ENCODE assay signal across 9 cellular contexts in genomic region chr4:153785830-153786721, GRCh38. TPM values are rescaled to one million over a fixed set of nuclear protein-coding genes. Genes with fewer than 3 reads are reported as not detected.
DNase-seq lines count a peak whose midpoint lies in the region; ATAC-seq and TF ChIP-seq lines count a peak whose summit lies in the region.
"Had no signal": no experiment of that assay in that cellular context is flagged by ENCODE, and none has a peak within 500 bp of the region (broad histone marks: within the 10 kb centered on the region; RNA-seq: fewer than 3 reads in every experiment).

No MANE protein-coding gene starts in this region.

- CTCF ChIA-PET in Caco-2 (lab: Charles Lee), result interaction anchor here (0.6 to 1.9 kb wide), 16 partner anchors 9 to 638 kb away, joined by 3 to 15 read pairs (median 4); no protein-coding TSS in a partner anchor

- H3K36me3 ChIP-seq in Caco-2 (ENCODE audit: control insufficient read depth, insufficient read depth, low read length) (no peaks in the 10 kb centered on the region), HUES6 (ENCODE audit: control insufficient read depth, insufficient read depth, low read length) (peaks cover 57% of the 10 kb centered on the region), adrenal gland (replicated peaks in 1 of 2) (no peaks in the 10 kb centered on the region), liver (ENCODE audit: control insufficient read depth in 4 of 4, insufficient read depth in 3 of 4, low read depth in 1 of 4, low read length in 3 of 4) (no peaks in the 10 kb centered on the region)

- H3K4me1 ChIP-seq in Caco-2, result no peaks in the 10 kb centered on the region
- peaks cover 25% of the 10 kb centered on the region for H3K4me1 ChIP-seq in HUES6 (ENCODE audit: control insufficient read depth, insufficient read depth, low read length)
- peaks cover 3 to 11% of the 10 kb centered on the region in 2 donors for H3K4me1 ChIP-seq in adrenal gland (replicated peaks in 1 of 2)
- H3K4me1 ChIP-seq in liver (ENCODE audit: control insufficient read depth in 4 of 4, insufficient read depth in 4 of 4, low read length in 3 of 4), result peaks cover 6 to 23% (median 15%) of the 10 kb centered on the region in 4 donors

- no TSS peak for BruUV-seq in Caco-2 (replicated peaks; lab: Mats Ljungman, UMichigan)

- 16 to 22% (median 18%) methylated on average over 5 of the region's 5 CpGs for whole genome bisulfite sequencing in adrenal gland, 4 donors
- 23% methylated on average over 5 of the region's 5 CpGs for WGBS in liver

- H3K27me3 ChIP-seq in Caco-2 (replicated peaks; ENCODE audit: control insufficient read depth, insufficient read depth, low read length) (no peaks in the 10 kb centered on the region), HUES6 (ENCODE audit: control insufficient read depth, insufficient read depth, low read length) (peaks cover 22% of the 10 kb centered on the region), adrenal gland (peaks cover 41% of the 10 kb centered on the region), liver (ENCODE audit: control insufficient read depth in 4 of 4, insufficient read depth in 4 of 4, low read length in 3 of 4) (peaks cover 0 to 34% (median 18%) of the 10 kb centered on the region in 4 donors)

- no peak for ATAC-seq in GM18505 (IDR thresholded peaks at IDR 0.05; ENCODE audit: unreplicated experiment)
- ATAC-seq in stimulated activated effector memory CD8-positive, alpha-beta T cell treated with anti-CD3 and anti-CD28 coated beads, Interleukin-12 subunit alpha, Interleukin-12 subunit beta, amount 100 ng/mL, for 72 hours, result no peak
- ATAC-seq in HG03097 (IDR thresholded peaks at IDR 0.05; ENCODE audit: low FRiP score, unreplicated experiment), result no peak

- DNase-seq in Caco-2 (no peak), adrenal gland (no peak), nucleus accumbens (lab: John Stamatoyannopoulos, UW) (no peak)
- DNase-seq in stimulated activated effector memory CD8-positive, alpha-beta T cell treated with anti-CD3 and anti-CD28 coated beads, Interleukin-12 subunit alpha, Interleukin-12 subunit beta, amount 100 ng/mL, for 72 hours (ENCODE audit: low spot score in 2 of 2), result no peak

- no peaks in the 10 kb centered on the region for H3K9me3 Mint-ChIP-seq in Caco-2 (ENCODE audit: unreplicated experiment)
- no peaks in the 10 kb centered on the region for H3K9me3 Mint-ChIP-seq in stimulated activated effector memory CD8-positive, alpha-beta T cell treated with anti-CD3 and anti-CD28 coated beads, Interleukin-12 subunit alpha, Interleukin-12 subunit beta, amount 100 ng/mL, for 72 hours

- no peak overlapping the region for H3K27ac ChIP-seq in HUES6 (ENCODE audit: low read depth, low read length)
- no peak overlapping the region for H3K27ac ChIP-seq in adrenal gland
- no peak overlapping the region for H3K27ac ChIP-seq in liver (ENCODE audit: low read depth in 1 of 2, low read length in 2 of 2)

- POLR2A ChIA-PET in Caco-2 (lab: Charles Lee), result interaction anchor here (0.6 to 0.7 kb wide), 3 partner anchors 39 to 764 kb away, joined by 3 to 7 read pairs (median 5); no protein-coding TSS in a partner anchor

- no peaks in the 10 kb centered on the region for H3K4me1 Mint-ChIP-seq in Caco-2 (ENCODE audit: low read depth, unreplicated experiment)
- H3K4me1 Mint-ChIP-seq in stimulated activated effector memory CD8-positive, alpha-beta T cell treated with anti-CD3 and anti-CD28 coated beads, Interleukin-12 subunit alpha, Interleukin-12 subunit beta, amount 100 ng/mL, for 72 hours, result peaks cover 18% of the 10 kb centered on the region

- H3K4me3 Mint-ChIP-seq in Caco-2 (ENCODE audit: unreplicated experiment), result no peak overlapping the region
- H3K4me3 Mint-ChIP-seq in stimulated activated effector memory CD8-positive, alpha-beta T cell treated with anti-CD3 and anti-CD28 coated beads, Interleukin-12 subunit alpha, Interleukin-12 subunit beta, amount 100 ng/mL, for 72 hours, result no peak overlapping the region

- H3K27me3 Mint-ChIP-seq in Caco-2 (ENCODE audit: insufficient read depth, unreplicated experiment), result peaks cover 10% of the 10 kb centered on the region

- TF ChIP-seq RAD21 in liver (IDR thresholded peaks at IDR 0.05), result peak; percentile 82 to 83

- no peaks in the 10 kb centered on the region for H3K9me3 ChIP-seq in Caco-2
- no peaks in the 10 kb centered on the region for H3K9me3 ChIP-seq in HUES6 (ENCODE audit: control insufficient read depth, insufficient read depth, low read depth, low read length)
- H3K9me3 ChIP-seq in adrenal gland (replicated peaks in 1 of 3), result no peaks in the 10 kb centered on the region
- peaks cover 0 to 3% (median 0%) of the 10 kb centered on the region in 4 donors for H3K9me3 ChIP-seq in liver (ENCODE audit: control insufficient read depth in 4 of 4, low read length in 3 of 4)

- TF ChIP-seq CTCF in Caco-2 (IDR thresholded peaks at IDR 0.05; ENCODE audit: insufficient read depth in 1 of 2, low read depth in 1 of 2, low read length in 1 of 2, severe bottlenecking in 1 of 2, unreplicated experiment in 1 of 2) (peak; percentile 30 to 37), adrenal gland (IDR thresholded peaks at IDR 0.05) (peak; percentile 10 to 38 (median 30)), liver (IDR thresholded peaks at IDR 0.05; ENCODE audit: low read depth, low read length, missing input control) (peak; percentile 46)

- TF ChIP-seq POLR2A in adrenal gland (IDR thresholded peaks at IDR 0.05) (no peak), GM18505 (IDR thresholded peaks at IDR 0.05; ENCODE audit: borderline replicate concordance, extremely low read depth, insufficient read depth, insufficient read length) (no peak)

- no peak overlapping the region for H3K4me3 ChIP-seq in Caco-2 (ENCODE audit: low read depth, low read length)
- peak overlapping the region; percentile 98 for H3K4me3 ChIP-seq in HUES6 (ENCODE audit: low read depth, low read length)
- no peak overlapping the region for H3K4me3 ChIP-seq in adrenal gland
- H3K4me3 ChIP-seq in liver (ENCODE audit: low read depth in 1 of 3, low read length in 3 of 3), result no peak overlapping the region

- peak overlapping the region; percentile 58 for H3K9ac ChIP-seq in HUES6 (ENCODE audit: low read length)
- no peak overlapping the region for H3K9ac ChIP-seq in liver (ENCODE audit: low read depth in 1 of 2, low read length in 2 of 2)

- intact Hi-C loops in Caco-2 (cut with micrococcal nuclease; ENCODE audit: unreplicated experiment), result loop anchor here (1.0 to 5.0 kb wide), 2 partner anchors 263 to 526 kb away; no protein-coding TSS in a partner anchor
- intact Hi-C loops in adrenal gland (cut with DNase I), result no loop called here

- no peaks in the 10 kb centered on the region for H3K36me3 Mint-ChIP-seq in Caco-2 (ENCODE audit: insufficient read depth, unreplicated experiment)
- no peaks in the 10 kb centered on the region for H3K36me3 Mint-ChIP-seq in stimulated activated effector memory CD8-positive, alpha-beta T cell treated with anti-CD3 and anti-CD28 coated beads, Interleukin-12 subunit alpha, Interleukin-12 subunit beta, amount 100 ng/mL, for 72 hours

- no peak overlapping the region for H3K27ac Mint-ChIP-seq in Caco-2 (ENCODE audit: unreplicated experiment)
- H3K27ac Mint-ChIP-seq in stimulated activated effector memory CD8-positive, alpha-beta T cell treated with anti-CD3 and anti-CD28 coated beads, Interleukin-12 subunit alpha, Interleukin-12 subunit beta, amount 100 ng/mL, for 72 hours, result no peak overlapping the region
- H3K27ac Mint-ChIP-seq: IgD-negative memory B cell had no signal

TF ChIP-seq in liver, 16 proteins besides CTCF, POLR2A, EP300 and RAD21 (continues in another document):
- TF ChIP-seq FOXA1 (IDR thresholded peaks at IDR 0.05), result peak; percentile 41
- TF ChIP-seq HNF4A (conservative IDR thresholded peaks at IDR 0.05), result no peak
- TF ChIP-seq, protein P1, sequence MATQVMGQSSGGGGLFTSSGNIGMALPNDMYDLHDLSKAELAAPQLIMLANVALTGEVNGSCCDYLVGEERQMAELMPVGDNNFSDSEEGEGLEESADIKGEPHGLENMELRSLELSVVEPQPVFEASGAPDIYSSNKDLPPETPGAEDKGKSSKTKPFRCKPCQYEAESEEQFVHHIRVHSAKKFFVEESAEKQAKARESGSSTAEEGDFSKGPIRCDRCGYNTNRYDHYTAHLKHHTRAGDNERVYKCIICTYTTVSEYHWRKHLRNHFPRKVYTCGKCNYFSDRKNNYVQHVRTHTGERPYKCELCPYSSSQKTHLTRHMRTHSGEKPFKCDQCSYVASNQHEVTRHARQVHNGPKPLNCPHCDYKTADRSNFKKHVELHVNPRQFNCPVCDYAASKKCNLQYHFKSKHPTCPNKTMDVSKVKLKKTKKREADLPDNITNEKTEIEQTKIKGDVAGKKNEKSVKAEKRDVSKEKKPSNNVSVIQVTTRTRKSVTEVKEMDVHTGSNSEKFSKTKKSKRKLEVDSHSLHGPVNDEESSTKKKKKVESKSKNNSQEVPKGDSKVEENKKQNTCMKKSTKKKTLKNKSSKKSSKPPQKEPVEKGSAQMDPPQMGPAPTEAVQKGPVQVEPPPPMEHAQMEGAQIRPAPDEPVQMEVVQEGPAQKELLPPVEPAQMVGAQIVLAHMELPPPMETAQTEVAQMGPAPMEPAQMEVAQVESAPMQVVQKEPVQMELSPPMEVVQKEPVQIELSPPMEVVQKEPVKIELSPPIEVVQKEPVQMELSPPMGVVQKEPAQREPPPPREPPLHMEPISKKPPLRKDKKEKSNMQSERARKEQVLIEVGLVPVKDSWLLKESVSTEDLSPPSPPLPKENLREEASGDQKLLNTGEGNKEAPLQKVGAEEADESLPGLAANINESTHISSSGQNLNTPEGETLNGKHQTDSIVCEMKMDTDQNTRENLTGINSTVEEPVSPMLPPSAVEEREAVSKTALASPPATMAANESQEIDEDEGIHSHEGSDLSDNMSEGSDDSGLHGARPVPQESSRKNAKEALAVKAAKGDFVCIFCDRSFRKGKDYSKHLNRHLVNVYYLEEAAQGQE (IDR thresholded peaks at IDR 0.05), result no peak

RNA-seq across cellular contexts. Expression of gene SFRP2, which starts 2.8 kb away (rescaled TPM):
- total RNA-seq in Caco-2 (2022) (not detected in 2 replicates), adrenal gland (10 to 100 TPM in 1 of 8 donors, 1 to 10 TPM in 5, under 1 TPM in 2; 0.57 to 23.2 (median 2.5) TPM), liver (under 1 TPM in 1 of 2 donors, not detected in 1; 0.08 TPM)
- polyA plus RNA-seq in adrenal gland (10 to 100 TPM in 1 of 3 donors, 1 to 10 TPM in 2; 2.0 to 22.3 (median 9.0) TPM), liver (under 1 TPM in 1 of 2 donors, not detected in 1; 0.09 TPM)
- polyA plus RNA-seq: IgD-negative memory B cell had no signal

RNA-seq across cellular contexts. Expression of gene RNF175, which starts 26.3 kb away (rescaled TPM):
- total RNA-seq in Caco-2 (2022), result not detected in 2 replicates
- 1 to 10 TPM in 3 of 8 donors, under 1 TPM in 1, not detected in 4; 0.18 to 6.3 (median 1.5) TPM for total RNA-seq in adrenal gland
- polyA plus RNA-seq in adrenal gland, result 1 to 10 TPM in 2 of 3 donors, under 1 TPM in 1; 0.55 to 3.1 (median 1.0) TPM
- total RNA-seq in liver, result under 1 TPM; 0.08 to 0.65 TPM
- polyA plus RNA-seq in liver, result under 1 TPM in 1 of 2 donors, not detected in 1; 0.24 TPM
- polyA plus RNA-seq: IgD-negative memory B cell had no signal
